Comparison of ENCODE assay signal across 23 cellular contexts in genomic region chr2:217734999-217735398, GRCh38.
"Had no signal": no experiment of that assay in that cellular context is flagged by ENCODE, and none has a peak within 500 bp of the region (broad histone marks: within the 10 kb centered on the region; RNA-seq: fewer than 3 reads in every experiment).

No MANE protein-coding gene starts in this region.

- H3K27me3 ChIP-seq: breast epithelium, colonic mucosa, dorsolateral prefrontal cortex, neural progenitor cell, upper lobe of right lung had no signal

- FAIRE-seq: endothelial cell of umbilical vein had no signal

- ATAC-seq: effector memory CD8-positive, alpha-beta T cell; esophagus mucosa; naive thymus-derived CD4-positive, alpha-beta T cell; sciatic nerve; stimulated activated memory B cell treated with anti-CD40 and anti-IgM and Interleukin-4, amounts not matched to agents 10 μg/mL and 1 μg/mL and 100 μg/mL, for 72 hours; upper lobe of right lung had no signal

- DNase-seq: activated CD4-positive, alpha-beta T cell treated with anti-CD3 and anti-CD28 coated beads for 1 hour; activated CD4-positive, alpha-beta T cell treated with anti-CD3 and anti-CD28 coated beads, Interleukin-2, amount 50 U/mL, for 48 hours; amniotic stem cell; colonic mucosa; dorsolateral prefrontal cortex; effector memory CD8-positive, alpha-beta T cell; foreskin melanocyte; hippocampal formation; kidney glomerular epithelial cell; left ventricle myocardium inferior; stimulated activated CD4-positive, alpha-beta T cell treated with anti-CD3 and anti-CD28 coated beads, Interleukin-15, amount 100 ng/mL, for 24 hours; T-helper 9 cell; upper lobe of right lung had no signal

- H3K36me3 Mint-ChIP-seq: stimulated activated memory B cell treated with anti-CD40 and anti-IgM and Interleukin-4, amounts not matched to agents 10 μg/mL and 1 μg/mL and 100 μg/mL, for 72 hours; T-cell had no signal

- H3K9me3 Mint-ChIP-seq: activated T-helper 1 cell treated with anti-CD3 and anti-CD28 coated beads, Interleukin-12 subunit alpha, Interleukin-12 subunit beta, Interleukin-2, Interleukin-4 antibody, amounts not matched to agents 30 ng/mL and 10 ng/mL and 1 ng/mL, durations not matched to agents 14 hours and 24 hours and 36 hours; effector memory CD8-positive, alpha-beta T cell; naive thymus-derived CD4-positive, alpha-beta T cell; neural progenitor cell; stimulated activated memory B cell treated with anti-CD40 and anti-IgM and Interleukin-4, amounts not matched to agents 10 μg/mL and 1 μg/mL and 100 μg/mL, for 72 hours; T-cell had no signal

- H3K4me1 ChIP-seq: breast epithelium, colonic mucosa, neural progenitor cell had no signal

- H3K36me3 ChIP-seq: breast epithelium, colonic mucosa, left ventricle myocardium inferior, neural progenitor cell, upper lobe of right lung had no signal

- H3K4me3 ChIP-seq: breast epithelium, colonic mucosa, dorsolateral prefrontal cortex, left ventricle myocardium inferior, neural progenitor cell, smooth muscle cell, upper lobe of right lung had no signal

- H3K27ac Mint-ChIP-seq: activated T-helper 1 cell treated with anti-CD3 and anti-CD28 coated beads, Interleukin-12 subunit alpha, Interleukin-12 subunit beta, Interleukin-2, Interleukin-4 antibody, amounts not matched to agents 30 ng/mL and 10 ng/mL and 1 ng/mL, durations not matched to agents 14 hours and 24 hours and 36 hours; effector memory CD8-positive, alpha-beta T cell; naive thymus-derived CD4-positive, alpha-beta T cell; neural progenitor cell; stimulated activated memory B cell treated with anti-CD40 and anti-IgM and Interleukin-4, amounts not matched to agents 10 μg/mL and 1 μg/mL and 100 μg/mL, for 72 hours had no signal

- H3K9me3 ChIP-seq: breast epithelium, colonic mucosa, left ventricle myocardium inferior, upper lobe of right lung had no signal

- H3K27ac ChIP-seq: breast epithelium, colonic mucosa, dorsolateral prefrontal cortex, left ventricle myocardium inferior, neural progenitor cell, upper lobe of right lung had no signal
